In the genomic region with DNA sequence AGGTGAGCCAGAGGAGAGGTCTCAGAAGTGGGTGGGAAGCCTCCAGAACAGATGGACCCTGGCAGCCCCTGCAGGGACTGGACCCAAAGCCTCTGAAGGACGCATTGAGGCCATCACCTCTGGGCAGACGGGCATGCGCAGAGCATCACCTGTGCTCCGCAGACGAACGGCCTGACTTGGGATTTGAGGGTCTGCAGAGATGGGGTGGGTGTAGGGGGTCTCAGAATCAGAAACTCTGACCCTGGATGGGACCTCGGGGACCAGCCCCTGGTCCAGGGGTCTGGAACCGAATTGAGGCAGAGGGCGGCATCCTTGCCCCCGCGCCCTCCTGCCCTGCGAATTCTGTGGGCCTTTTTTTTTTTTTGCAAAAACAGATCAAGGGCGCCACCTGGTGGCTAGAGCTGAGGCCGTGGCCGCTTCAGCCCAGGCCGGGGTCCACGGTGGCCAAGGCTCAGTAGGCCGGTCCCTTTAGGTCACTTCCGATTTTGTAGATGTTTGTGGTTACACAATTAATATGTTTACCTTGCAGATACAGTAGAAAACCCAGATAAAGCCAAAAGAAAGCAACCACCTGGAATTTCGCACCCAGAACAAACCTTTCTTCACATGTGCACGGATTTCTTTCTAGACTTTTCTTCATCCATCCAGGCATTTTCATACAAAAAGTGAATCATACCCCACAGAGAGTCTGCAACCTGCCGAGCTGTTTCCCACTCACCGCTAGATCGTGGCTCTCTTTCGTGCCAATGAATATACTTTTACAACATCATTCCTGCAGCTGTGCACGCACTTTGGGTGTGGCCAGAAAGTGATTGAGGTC, we compare ENCODE assay signal across 8 cellular contexts. TPM values are rescaled to one million over a fixed set of nuclear protein-coding genes. Genes with fewer than 3 reads are reported as not detected.
A peak's percentile ranks its signal among the peaks of the same experiment; 100 is the strongest.
DNase-seq lines count a peak whose midpoint lies in the region; ATAC-seq and TF ChIP-seq lines count a peak whose summit lies in the region.

No MANE protein-coding gene starts in this region.

- DNase-seq in NCI-H748 (lab: John Stamatoyannopoulos, UW; ENCODE audit: unreplicated experiment) (peak; percentile 35), NCI-H748 treated with DMSO at 0.1 percent for 48 hours (lab: John Stamatoyannopoulos, UW) (no peak), NCI-H2029 treated with DMSO at 0.1 percent for 48 hours (lab: John Stamatoyannopoulos, UW) (peak; percentile 6), erythroblast (lab: John Stamatoyannopoulos, UW) (peak; percentile 59 to 80), ovary (peak; percentile 31 to 73 (median 62))
- peak; percentile 58 for DNase-seq in activated CD8-positive, alpha-beta memory T cell treated with anti-CD3 and anti-CD28 coated beads, Interleukin-2, amount 10 ng/mL, durations not matched to agents 7 days and 5 days

- TF ChIP-seq EP300 in ovary (IDR thresholded peaks at IDR 0.05), result no peak

- WGBS in ovary, 3 donors, result 32 to 38% (median 34%) methylated on average over 26 of the region's 26 CpGs

- peak; percentile 59 to 65 (median 61) for TF ChIP-seq CTCF in ovary (IDR thresholded peaks at IDR 0.05)

- H3K4me1 Mint-ChIP-seq in activated CD8-positive, alpha-beta memory T cell treated with anti-CD3 and anti-CD28 coated beads, Interleukin-2, amount 10 ng/mL, durations not matched to agents 7 days and 5 days, result no peaks in the 10 kb centered on the region

- H3K36me3 Mint-ChIP-seq in activated CD8-positive, alpha-beta memory T cell treated with anti-CD3 and anti-CD28 coated beads, Interleukin-2, amount 10 ng/mL, durations not matched to agents 7 days and 5 days, result no peaks in the 10 kb centered on the region

- no peaks in the 10 kb centered on the region for H3K36me3 ChIP-seq in ovary

- peaks cover 2% of the 10 kb centered on the region for H3K4me1 ChIP-seq in ovary (ENCODE audit: insufficient read depth)

- no peak overlapping the region for H3K4me3 ChIP-seq in ovary

- intact Hi-C loops in ovary (cut with DNase I), result loop anchor here in 3 of 4 donors (1.0 to 10.0 kb wide), 4 partner anchors 80 to 220 kb away; partner anchors contain the start of gene RBM38 (in 1 of the 3)

- no peak overlapping the region for H3K27ac Mint-ChIP-seq in activated CD8-positive, alpha-beta memory T cell treated with anti-CD3 and anti-CD28 coated beads, Interleukin-2, amount 10 ng/mL, durations not matched to agents 7 days and 5 days

- no peak overlapping the region for H3K27ac ChIP-seq in ovary

- no peak overlapping the region for H3K4me3 Mint-ChIP-seq in activated CD8-positive, alpha-beta memory T cell treated with anti-CD3 and anti-CD28 coated beads, Interleukin-2, amount 10 ng/mL, durations not matched to agents 7 days and 5 days

- H3K9me3 ChIP-seq in ovary, result no peaks in the 10 kb centered on the region

- TF ChIP-seq POLR2A in erythroblast (IDR thresholded peaks at IDR 0.05; ENCODE audit: low read length), result no peak
- TF ChIP-seq POLR2A in ovary (IDR thresholded peaks at IDR 0.05), result no peak

- peaks cover 23% of the 10 kb centered on the region for H3K27me3 Mint-ChIP-seq in activated CD8-positive, alpha-beta memory T cell treated with anti-CD3 and anti-CD28 coated beads, Interleukin-2, amount 10 ng/mL, durations not matched to agents 7 days and 5 days

- ATAC-seq in activated CD8-positive, alpha-beta memory T cell treated with anti-CD3 and anti-CD28 coated beads, Interleukin-2, amount 10 ng/mL, durations not matched to agents 7 days and 5 days, result peak; percentile 57
- ATAC-seq in GM18909 (IDR thresholded peaks at IDR 0.05; ENCODE audit: poor library complexity, unreplicated experiment) (no peak), HG03354 (IDR thresholded peaks at IDR 0.05; ENCODE audit: poor library complexity, severe bottlenecking, unreplicated experiment) (no peak)

- H3K9me3 Mint-ChIP-seq in activated CD8-positive, alpha-beta memory T cell treated with anti-CD3 and anti-CD28 coated beads, Interleukin-2, amount 10 ng/mL, durations not matched to agents 7 days and 5 days (ENCODE audit: low read depth), result no peaks in the 10 kb centered on the region

- no peaks in the 10 kb centered on the region for H3K27me3 ChIP-seq in ovary

- CTCF ChIA-PET in activated CD8-positive, alpha-beta memory T cell treated with anti-CD3 and anti-CD28 coated beads, Interleukin-2, amount 10 ng/mL, durations not matched to agents 7 days and 5 days (lab: Charles Lee), result interaction anchor here (0.6 to 5.2 kb wide), 17 partner anchors 12 to 617 kb away, joined by 3 to 43 read pairs (median 3); no protein-coding TSS in a partner anchor

RNA-seq across cellular contexts. Expression of gene ZBP1, which starts 25.9 kb away (rescaled TPM):
- 10 to 100 TPM; 22.9 to 56.8 TPM for total RNA-seq in activated CD8-positive, alpha-beta memory T cell treated with anti-CD3 and anti-CD28 coated beads, Interleukin-2, amount 10 ng/mL, durations not matched to agents 7 days and 5 days
- total RNA-seq in ovary, result under 1 TPM in 3 of 7 donors, not detected in 4; 0.23 to 0.50 (median 0.24) TPM
- under 1 TPM; 0.12 to 0.92 TPM for polyA plus RNA-seq in ovary

RNA-seq across cellular contexts. Expression of gene PCK1, which starts 33.4 kb away (rescaled TPM):
- total RNA-seq in activated CD8-positive, alpha-beta memory T cell treated with anti-CD3 and anti-CD28 coated beads, Interleukin-2, amount 10 ng/mL, durations not matched to agents 7 days and 5 days, result not detected
- 100 to 1,000 TPM in 1 of 7 donors, 1 to 10 TPM in 4, under 1 TPM in 2; 0.47 to 133 (median 2.0) TPM for total RNA-seq in ovary
- under 1 TPM; 0.30 to 0.54 TPM for polyA plus RNA-seq in ovary

Comparison
In these comparisons a context has a peak if more than half of its experiments do, and no peak if none do; other contexts are left out.
1. RNA of gene ZBP1, which starts 25.9 kb away (total RNA-seq): 22.9 to 56.8 TPM in activated CD8-positive, alpha-beta memory T cell treated with anti-CD3 and anti-CD28 coated beads, Interleukin-2, amount 10 ng/mL, durations not matched to agents 7 days and 5 days; 0.23 to 0.50 TPM in ovary; every median in the first group is over 10 times any median in the second.